ENCODE assay signal across 1 cellular context in the genomic region with DNA sequence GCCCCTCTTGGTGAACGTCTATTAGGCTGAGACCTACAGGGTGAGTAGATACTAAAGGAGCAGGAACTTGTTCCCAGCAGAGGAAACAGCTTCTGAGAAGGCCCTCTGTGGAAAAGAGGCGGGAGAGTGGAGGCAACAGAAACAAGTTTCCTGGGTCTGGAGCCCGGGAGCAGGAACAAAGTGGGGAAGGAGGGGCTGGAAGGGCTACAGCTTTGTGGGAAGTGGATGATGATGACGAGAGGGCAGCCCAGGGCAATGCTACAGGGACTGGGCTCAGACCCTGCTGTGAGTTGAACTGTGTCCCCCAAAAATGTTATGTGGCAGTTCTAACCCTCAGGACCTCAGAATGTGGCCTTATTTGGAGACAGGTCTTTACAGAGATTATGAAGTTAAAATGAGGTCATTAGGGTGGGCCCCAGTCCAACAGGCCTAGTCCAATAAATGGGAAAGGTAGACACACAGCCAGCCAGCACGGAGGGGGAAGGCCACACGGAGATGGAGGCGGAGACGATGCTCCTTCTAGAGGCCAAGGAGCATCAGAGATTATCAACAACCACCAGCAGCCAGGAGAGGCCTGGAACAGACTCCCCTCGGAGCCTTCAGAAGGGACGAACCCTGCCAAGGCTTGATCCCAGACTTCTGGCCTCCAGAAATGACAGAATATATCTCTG.
TF ChIP-seq lines count a peak whose summit lies in the region.

No MANE protein-coding gene starts in this region.

TF ChIP-seq in HEK293, 187 proteins besides CTCF, POLR2A, EP300 and RAD21 (continued from another document):
- TF ChIP-seq ZBTB20 (tag by site-specific recombination; IDR thresholded peaks at IDR 0.05) (no peak), ZNF521 (tag by site-specific recombination; IDR thresholded peaks at IDR 0.05) (no peak), ZNF223 (tag by site-specific recombination; IDR thresholded peaks at IDR 0.05) (no peak), ZNF311 (tag by site-specific recombination; IDR thresholded peaks at IDR 0.05; ENCODE audit: borderline replicate concordance) (no peak), SETDB1 (IDR thresholded peaks at IDR 0.05; ENCODE audit: insufficient read length, low read length) (no peak), ZNF19 (tag by site-specific recombination; IDR thresholded peaks at IDR 0.05; ENCODE audit: low read depth) (no peak), ZSCAN23 (tag by site-specific recombination; IDR thresholded peaks at IDR 0.05) (no peak), SALL2 (tag by site-specific recombination; IDR thresholded peaks at IDR 0.05; ENCODE audit: borderline replicate concordance) (no peak), ZNF549 (tag by site-specific recombination; IDR thresholded peaks at IDR 0.05) (no peak), BCL11B (tag by site-specific recombination; IDR thresholded peaks at IDR 0.05; ENCODE audit: low read depth) (no peak), ZNF157 (tag by site-specific recombination; IDR thresholded peaks at IDR 0.05) (no peak), ZNF341 (tag by site-specific recombination; IDR thresholded peaks at IDR 0.05; ENCODE audit: low read depth) (no peak), ZFP69B (tag by site-specific recombination; IDR thresholded peaks at IDR 0.05) (peak; percentile 97), BCL11A (tag by site-specific recombination; IDR thresholded peaks at IDR 0.05; ENCODE audit: low read depth) (no peak), REPIN1 (tag by site-specific recombination; IDR thresholded peaks at IDR 0.05; ENCODE audit: low read depth) (no peak), IKZF3 (tag by site-specific recombination; IDR thresholded peaks at IDR 0.05) (no peak), ZNF548 (tag by site-specific recombination; IDR thresholded peaks at IDR 0.05) (no peak)
- TF ChIP-seq, protein P1, sequence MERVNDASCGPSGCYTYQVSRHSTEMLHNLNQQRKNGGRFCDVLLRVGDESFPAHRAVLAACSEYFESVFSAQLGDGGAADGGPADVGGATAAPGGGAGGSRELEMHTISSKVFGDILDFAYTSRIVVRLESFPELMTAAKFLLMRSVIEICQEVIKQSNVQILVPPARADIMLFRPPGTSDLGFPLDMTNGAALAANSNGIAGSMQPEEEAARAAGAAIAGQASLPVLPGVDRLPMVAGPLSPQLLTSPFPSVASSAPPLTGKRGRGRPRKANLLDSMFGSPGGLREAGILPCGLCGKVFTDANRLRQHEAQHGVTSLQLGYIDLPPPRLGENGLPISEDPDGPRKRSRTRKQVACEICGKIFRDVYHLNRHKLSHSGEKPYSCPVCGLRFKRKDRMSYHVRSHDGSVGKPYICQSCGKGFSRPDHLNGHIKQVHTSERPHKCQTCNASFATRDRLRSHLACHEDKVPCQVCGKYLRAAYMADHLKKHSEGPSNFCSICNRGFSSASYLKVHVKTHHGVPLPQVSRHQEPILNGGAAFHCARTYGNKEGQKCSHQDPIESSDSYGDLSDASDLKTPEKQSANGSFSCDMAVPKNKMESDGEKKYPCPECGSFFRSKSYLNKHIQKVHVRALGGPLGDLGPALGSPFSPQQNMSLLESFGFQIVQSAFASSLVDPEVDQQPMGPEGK (tag by site-specific recombination; IDR thresholded peaks at IDR 0.05) = no peak
- TF ChIP-seq, protein P2, sequence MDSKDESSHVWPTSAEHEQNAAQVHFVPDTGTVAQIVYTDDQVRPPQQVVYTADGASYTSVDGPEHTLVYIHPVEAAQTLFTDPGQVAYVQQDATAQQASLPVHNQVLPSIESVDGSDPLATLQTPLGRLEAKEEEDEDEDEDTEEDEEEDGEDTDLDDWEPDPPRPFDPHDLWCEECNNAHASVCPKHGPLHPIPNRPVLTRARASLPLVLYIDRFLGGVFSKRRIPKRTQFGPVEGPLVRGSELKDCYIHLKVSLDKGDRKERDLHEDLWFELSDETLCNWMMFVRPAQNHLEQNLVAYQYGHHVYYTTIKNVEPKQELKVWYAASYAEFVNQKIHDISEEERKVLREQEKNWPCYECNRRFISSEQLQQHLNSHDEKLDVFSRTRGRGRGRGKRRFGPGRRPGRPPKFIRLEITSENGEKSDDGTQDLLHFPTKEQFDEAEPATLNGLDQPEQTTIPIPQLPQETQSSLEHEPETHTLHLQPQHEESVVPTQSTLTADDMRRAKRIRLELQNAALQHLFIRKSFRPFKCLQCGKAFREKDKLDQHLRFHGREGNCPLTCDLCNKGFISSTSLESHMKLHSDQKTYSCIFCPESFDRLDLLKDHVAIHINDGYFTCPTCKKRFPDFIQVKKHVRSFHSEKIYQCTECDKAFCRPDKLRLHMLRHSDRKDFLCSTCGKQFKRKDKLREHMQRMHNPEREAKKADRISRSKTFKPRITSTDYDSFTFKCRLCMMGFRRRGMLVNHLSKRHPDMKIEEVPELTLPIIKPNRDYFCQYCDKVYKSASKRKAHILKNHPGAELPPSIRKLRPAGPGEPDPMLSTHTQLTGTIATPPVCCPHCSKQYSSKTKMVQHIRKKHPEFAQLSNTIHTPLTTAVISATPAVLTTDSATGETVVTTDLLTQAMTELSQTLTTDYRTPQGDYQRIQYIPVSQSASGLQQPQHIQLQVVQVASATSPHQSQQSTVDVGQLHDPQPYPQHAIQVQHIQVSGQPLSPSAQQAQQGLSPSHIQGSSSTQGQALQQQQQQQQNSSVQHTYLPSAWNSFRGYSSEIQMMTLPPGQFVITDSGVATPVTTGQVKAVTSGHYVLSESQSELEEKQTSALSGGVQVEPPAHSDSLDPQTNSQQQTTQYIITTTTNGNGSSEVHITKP (tag by site-specific recombination; IDR thresholded peaks at IDR 0.05) = peak; percentile 74
- TF ChIP-seq, protein P3, sequence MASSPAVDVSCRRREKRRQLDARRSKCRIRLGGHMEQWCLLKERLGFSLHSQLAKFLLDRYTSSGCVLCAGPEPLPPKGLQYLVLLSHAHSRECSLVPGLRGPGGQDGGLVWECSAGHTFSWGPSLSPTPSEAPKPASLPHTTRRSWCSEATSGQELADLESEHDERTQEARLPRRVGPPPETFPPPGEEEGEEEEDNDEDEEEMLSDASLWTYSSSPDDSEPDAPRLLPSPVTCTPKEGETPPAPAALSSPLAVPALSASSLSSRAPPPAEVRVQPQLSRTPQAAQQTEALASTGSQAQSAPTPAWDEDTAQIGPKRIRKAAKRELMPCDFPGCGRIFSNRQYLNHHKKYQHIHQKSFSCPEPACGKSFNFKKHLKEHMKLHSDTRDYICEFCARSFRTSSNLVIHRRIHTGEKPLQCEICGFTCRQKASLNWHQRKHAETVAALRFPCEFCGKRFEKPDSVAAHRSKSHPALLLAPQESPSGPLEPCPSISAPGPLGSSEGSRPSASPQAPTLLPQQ (tag by site-specific recombination; IDR thresholded peaks at IDR 0.05) = peak; percentile 99
- TF ChIP-seq, protein P4, sequence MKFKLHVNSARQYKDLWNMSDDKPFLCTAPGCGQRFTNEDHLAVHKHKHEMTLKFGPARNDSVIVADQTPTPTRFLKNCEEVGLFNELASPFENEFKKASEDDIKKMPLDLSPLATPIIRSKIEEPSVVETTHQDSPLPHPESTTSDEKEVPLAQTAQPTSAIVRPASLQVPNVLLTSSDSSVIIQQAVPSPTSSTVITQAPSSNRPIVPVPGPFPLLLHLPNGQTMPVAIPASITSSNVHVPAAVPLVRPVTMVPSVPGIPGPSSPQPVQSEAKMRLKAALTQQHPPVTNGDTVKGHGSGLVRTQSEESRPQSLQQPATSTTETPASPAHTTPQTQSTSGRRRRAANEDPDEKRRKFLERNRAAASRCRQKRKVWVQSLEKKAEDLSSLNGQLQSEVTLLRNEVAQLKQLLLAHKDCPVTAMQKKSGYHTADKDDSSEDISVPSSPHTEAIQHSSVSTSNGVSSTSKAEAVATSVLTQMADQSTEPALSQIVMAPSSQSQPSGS (tag by site-specific recombination; IDR thresholded peaks at IDR 0.05; ENCODE audit: low read depth) = 0 out of 2 replicates have a peak, but pooled peaks have one; percentile 22
- TF ChIP-seq, protein P5, sequence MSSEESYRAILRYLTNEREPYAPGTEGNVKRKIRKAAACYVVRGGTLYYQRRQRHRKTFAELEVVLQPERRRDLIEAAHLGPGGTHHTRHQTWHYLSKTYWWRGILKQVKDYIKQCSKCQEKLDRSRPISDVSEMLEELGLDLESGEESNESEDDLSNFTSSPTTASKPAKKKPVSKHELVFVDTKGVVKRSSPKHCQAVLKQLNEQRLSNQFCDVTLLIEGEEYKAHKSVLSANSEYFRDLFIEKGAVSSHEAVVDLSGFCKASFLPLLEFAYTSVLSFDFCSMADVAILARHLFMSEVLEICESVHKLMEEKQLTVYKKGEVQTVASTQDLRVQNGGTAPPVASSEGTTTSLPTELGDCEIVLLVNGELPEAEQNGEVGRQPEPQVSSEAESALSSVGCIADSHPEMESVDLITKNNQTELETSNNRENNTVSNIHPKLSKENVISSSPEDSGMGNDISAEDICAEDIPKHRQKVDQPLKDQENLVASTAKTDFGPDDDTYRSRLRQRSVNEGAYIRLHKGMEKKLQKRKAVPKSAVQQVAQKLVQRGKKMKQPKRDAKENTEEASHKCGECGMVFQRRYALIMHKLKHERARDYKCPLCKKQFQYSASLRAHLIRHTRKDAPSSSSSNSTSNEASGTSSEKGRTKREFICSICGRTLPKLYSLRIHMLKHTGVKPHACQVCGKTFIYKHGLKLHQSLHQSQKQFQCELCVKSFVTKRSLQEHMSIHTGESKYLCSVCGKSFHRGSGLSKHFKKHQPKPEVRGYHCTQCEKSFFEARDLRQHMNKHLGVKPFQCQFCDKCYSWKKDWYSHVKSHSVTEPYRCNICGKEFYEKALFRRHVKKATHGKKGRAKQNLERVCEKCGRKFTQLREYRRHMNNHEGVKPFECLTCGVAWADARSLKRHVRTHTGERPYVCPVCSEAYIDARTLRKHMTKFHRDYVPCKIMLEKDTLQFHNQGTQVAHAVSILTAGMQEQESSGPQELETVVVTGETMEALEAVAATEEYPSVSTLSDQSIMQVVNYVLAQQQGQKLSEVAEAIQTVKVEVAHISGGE (tag by site-specific recombination; conservative IDR thresholded peaks at IDR 0.05; ENCODE audit: low read depth) = no peak
- TF ChIP-seq, protein P6, sequence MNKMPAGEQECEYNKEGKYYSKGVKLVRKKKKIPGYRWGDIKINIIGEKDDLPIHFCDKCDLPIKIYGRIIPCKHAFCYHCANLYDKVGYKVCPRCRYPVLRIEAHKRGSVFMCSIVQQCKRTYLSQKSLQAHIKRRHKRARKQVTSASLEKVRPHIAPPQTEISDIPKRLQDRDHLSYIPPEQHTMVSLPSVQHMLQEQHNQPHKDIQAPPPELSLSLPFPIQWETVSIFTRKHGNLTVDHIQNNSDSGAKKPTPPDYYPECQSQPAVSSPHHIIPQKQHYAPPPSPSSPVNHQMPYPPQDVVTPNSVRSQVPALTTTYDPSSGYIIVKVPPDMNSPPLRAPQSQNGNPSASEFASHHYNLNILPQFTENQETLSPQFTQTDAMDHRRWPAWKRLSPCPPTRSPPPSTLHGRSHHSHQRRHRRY (tag by site-specific recombination; IDR thresholded peaks at IDR 0.05) = no peak
TF ChIP-seq in HEK293: peak in this region for 4.
